1 cellular context compared by ENCODE assay signal in the genomic region with DNA sequence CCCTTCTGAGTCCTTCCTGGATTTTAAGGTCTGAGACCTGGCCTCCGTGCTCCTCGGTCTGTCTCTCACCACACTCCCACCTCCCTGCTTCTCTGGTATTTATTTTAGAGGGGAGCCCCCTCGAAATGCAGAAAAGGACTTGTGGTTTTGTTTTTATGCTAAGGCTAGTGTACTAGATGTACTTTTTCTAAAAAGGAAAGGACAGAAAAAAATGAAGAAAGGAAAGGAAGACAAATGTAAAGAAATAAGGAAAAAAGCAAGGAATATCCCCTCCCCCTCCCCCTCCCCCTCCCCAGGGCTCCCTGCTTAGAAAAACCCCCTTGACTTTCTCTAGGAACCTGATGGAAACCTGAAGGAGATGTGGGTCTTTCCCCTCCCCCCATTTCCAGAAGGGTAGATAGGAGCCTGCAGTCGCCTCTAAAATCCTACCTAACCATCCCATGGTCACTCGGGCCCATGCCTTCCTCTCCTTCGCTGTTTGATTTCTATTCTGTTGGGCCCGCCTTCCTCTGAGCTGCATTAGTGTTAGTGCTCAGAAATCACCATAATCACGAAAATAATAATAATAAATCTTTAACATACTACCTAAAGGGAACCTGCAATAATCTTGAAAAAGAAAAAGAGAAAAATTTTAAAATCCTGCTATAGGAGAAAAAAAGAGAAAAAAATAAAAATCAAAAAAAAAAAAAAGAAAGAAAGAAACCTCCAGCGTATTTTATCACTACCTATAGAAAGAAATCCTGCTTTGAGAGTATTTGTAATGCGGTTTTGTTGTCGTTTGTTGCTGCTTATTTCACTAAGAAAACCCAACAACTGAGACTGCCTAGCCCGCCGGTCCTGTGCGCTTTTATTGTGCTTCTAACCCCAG.
TF ChIP-seq lines count a peak whose summit lies in the region.

No MANE protein-coding gene starts in this region.

TF ChIP-seq in GM12891, 5 proteins besides CTCF, POLR2A, EP300 and RAD21:
- TF ChIP-seq TAF1 (IDR thresholded peaks at IDR 0.05; ENCODE audit: low read depth, low read length): no peak
- no peak for TF ChIP-seq POLR2AphosphoS5 (IDR thresholded peaks at IDR 0.05; ENCODE audit: low read depth, low read length)
- no peak for TF ChIP-seq POU2F2 (IDR thresholded peaks at IDR 0.05; ENCODE audit: low read depth, low read length)
- TF ChIP-seq SPI1 (IDR thresholded peaks at IDR 0.05; ENCODE audit: low read depth, low read length): no peak
- no peak for TF ChIP-seq PAX5 (IDR thresholded peaks at IDR 0.05; ENCODE audit: insufficient read depth, low read length, severe bottlenecking)
